ENCODE assay signal across 24 cellular contexts in genomic region chr4:143085644-143086043, GRCh38.
DNase-seq lines count a peak whose midpoint lies in the region; ATAC-seq, FAIRE-seq and TF ChIP-seq lines count a peak whose summit lies in the region.
"Had no signal": no experiment of that assay in that cellular context is flagged by ENCODE, and none has a peak within 500 bp of the region (broad histone marks: within the 10 kb centered on the region; RNA-seq: fewer than 3 reads in every experiment).

No MANE protein-coding gene starts in this region.

- CTCF ChIA-PET in A549 (lab: Yijun Ruan, JAX), result interaction anchor here (1.2 kb wide), 1 partner anchor 10 kb away, joined by 3 read pairs; no protein-coding TSS in a partner anchor

- peak overlapping the region; percentile 36; the same call in 1 of the 3 replicates for H3K4me2 ChIP-seq in A549
- H3K4me2 ChIP-seq: GM23338 had no signal

- no peaks in the 10 kb centered on the region for H3K27me3 Mint-ChIP-seq in nephron (ENCODE audit: low read depth)
- H3K27me3 Mint-ChIP-seq in CD14-positive monocyte (ENCODE audit: low read depth in 3 of 3), result no peaks in the 10 kb centered on the region

- no peak overlapping the region for H3K4me3 ChIP-seq in A549
- H3K4me3 ChIP-seq: GM23338, HAP-1, Peyer's patch had no signal

- intact Hi-C loops in left colon (cut with DNase I, micrococcal nuclease), result no loop called here
- intact Hi-C loops in CD14-positive monocyte (cut with micrococcal nuclease), result no loop called here

- H3K36me3 Mint-ChIP-seq in nephron (ENCODE audit: low read depth) (no peaks in the 10 kb centered on the region), CD14-positive monocyte (no peaks in the 10 kb centered on the region)
- H3K36me3 Mint-ChIP-seq: CD4-positive, CD25-positive, alpha-beta regulatory T cell had no signal

- TF ChIP-seq POLR2A in A549 (IDR thresholded peaks at IDR 0.05; ENCODE audit: low read length), result no peak

- no peak for FAIRE-seq in A549 (lab: Jason Lieb, UNC)
- FAIRE-seq: GM12892, HTR-8/SVneo had no signal

- H3K9me3 Mint-ChIP-seq in nephron, result peaks cover 6% of the 10 kb centered on the region
- peaks cover 0 to 7% (median 3%) of the 10 kb centered on the region in 7 donors for H3K9me3 Mint-ChIP-seq in CD14-positive monocyte
- H3K9me3 Mint-ChIP-seq: CD4-positive, CD25-positive, alpha-beta regulatory T cell had no signal

- no peak for TF ChIP-seq EP300 in A549 (IDR thresholded peaks at IDR 0.05)

- H3K27ac Mint-ChIP-seq in nephron, result peak overlapping the region in 2 of 3 experiments; percentile 34 to 58
- no peak overlapping the region for H3K27ac Mint-ChIP-seq in CD14-positive monocyte
- H3K27ac Mint-ChIP-seq: CD4-positive, CD25-positive, alpha-beta regulatory T cell; GM23338 had no signal

- H3K4me3 Mint-ChIP-seq in nephron, result no peak overlapping the region
- H3K4me3 Mint-ChIP-seq in CD14-positive monocyte, result no peak overlapping the region
- H3K4me3 Mint-ChIP-seq: CD4-positive, CD25-positive, alpha-beta regulatory T cell; GM23338 had no signal

- no peak for DNase-seq in A549 (ENCODE audit: low read depth in 1 of 2, low spot score in 1 of 2)
- DNase-seq in OCI-M1 (lab: John Stamatoyannopoulos, UW), result peak; percentile 53
- no peak for DNase-seq in left colon
- no peak for DNase-seq in caudate nucleus (lab: John Stamatoyannopoulos, UW)
- DNase-seq in CD14-positive monocyte (ENCODE audit: low spot score), result no peak
- no peak for DNase-seq in amniotic stem cell (lab: John Stamatoyannopoulos, UW)
- DNase-seq: CD4-positive, CD25-positive, alpha-beta regulatory T cell; KG1; NCI-H1092 treated with DMSO at 0.1 percent for 48 hours; NCI-H1436 treated with DMSO at 0.1 percent for 48 hours; NCI-H2029; NCI-H226; NCI-H524; NCI-H774; NK-92 treated with Interleukin-12 subunit alpha and Interleukin-12 subunit beta, amount 100 ng/mL, for 24 hours; Peyer's patch had no signal

- POLR2A ChIA-PET in A549 (lab: Yijun Ruan, JAX), result no interaction called here

- H3K27ac ChIP-seq in A549, result no peak overlapping the region
- no peak overlapping the region for H3K27ac ChIP-seq in caudate nucleus (ENCODE audit: low read depth, low read length)
- H3K27ac ChIP-seq: 22Rv1, Peyer's patch had no signal

- no peaks in the 10 kb centered on the region for H3K9me3 ChIP-seq in A549
- H3K9me3 ChIP-seq: HAP-1, Peyer's patch had no signal

- no peak for TF ChIP-seq CTCF in A549 (IDR thresholded peaks at IDR 0.05)
- no peak for TF ChIP-seq CTCF in nephron (IDR thresholded peaks at IDR 0.05; ENCODE audit: unreplicated experiment in 3 of 3)
- no peak for TF ChIP-seq CTCF in CD14-positive monocyte (IDR thresholded peaks at IDR 0.05)

- ATAC-seq in A549 (no peak), left colon (peak; percentile 85), HG02840 (IDR thresholded peaks at IDR 0.05; ENCODE audit: low FRiP score, unreplicated experiment) (no peak)
- ATAC-seq: GM23338, SK-N-SH treated with all-trans-retinoic acid at 6 μM for 48 hours had no signal

- TF ChIP-seq RAD21 in A549 (conservative IDR thresholded peaks at IDR 0.05 in 1 of 2, IDR thresholded peaks at IDR 0.05 in 1 of 2), result no peak

- H3K4me1 Mint-ChIP-seq in nephron, result peaks cover 35% of the 10 kb centered on the region
- H3K4me1 Mint-ChIP-seq in CD14-positive monocyte, result peaks cover 4% of the 10 kb centered on the region
- H3K4me1 Mint-ChIP-seq: CD4-positive, CD25-positive, alpha-beta regulatory T cell had no signal

- 0 out of 3 replicates have a peak, but pooled peaks cover 3% of the 10 kb centered on the region for H3K4me1 ChIP-seq in A549

TF ChIP-seq in A549, 52 proteins besides CTCF, POLR2A, EP300 and RAD21:
- TF ChIP-seq ZC3H11A (IDR thresholded peaks at IDR 0.05) (no peak), PHF8 (IDR thresholded peaks at IDR 0.05; ENCODE audit: borderline replicate concordance, low read depth) (no peak), GATA3 (IDR thresholded peaks at IDR 0.05; ENCODE audit: borderline replicate concordance) (no peak), ZNF302 (CRISPR knock-in tag; IDR thresholded peaks at IDR 0.05) (no peak), TP53 (CRISPR knock-in tag; IDR thresholded peaks at IDR 0.05) (no peak), ESRRA (IDR thresholded peaks at IDR 0.05; ENCODE audit: borderline replicate concordance, low read length) (no peak), MAFK (IDR thresholded peaks at IDR 0.05; ENCODE audit: partially characterized antibody) (no peak), SMC3 (IDR thresholded peaks at IDR 0.05) (no peak), BHLHE40 (IDR thresholded peaks at IDR 0.05; ENCODE audit: low read depth, low read length) (no peak), KDM1A (IDR thresholded peaks at IDR 0.05; ENCODE audit: low read depth) (no peak), SREBF2 (IDR thresholded peaks at IDR 0.05) (no peak)

Comparison
In these comparisons a context has a peak if more than half of its experiments do, and no peak if none do; other contexts are left out.
1. H3K27ac Mint-ChIP-seq: peak in nephron (2 of 3); none in CD14-positive monocyte (0 of 7).